In the genomic region with DNA sequence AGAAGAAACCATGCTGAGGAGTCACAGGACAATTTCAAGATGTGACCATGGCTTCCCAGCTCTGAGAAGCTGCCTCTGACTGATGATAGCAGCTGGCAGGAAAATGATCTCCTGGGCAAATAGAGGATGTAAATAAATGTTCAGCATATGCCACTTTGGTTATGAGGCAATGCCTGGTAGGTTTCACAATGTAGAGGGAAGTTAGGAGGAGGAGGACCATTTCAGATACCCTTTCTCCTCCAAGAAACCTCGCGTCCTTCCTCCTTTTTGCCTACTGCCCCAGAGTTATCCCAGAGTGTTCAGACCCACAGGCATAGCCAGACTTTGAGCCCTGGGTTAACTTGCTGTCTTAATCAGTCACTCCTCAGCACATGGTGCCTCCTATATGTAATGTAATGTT, we compare ENCODE assay signal across 23 cellular contexts.
DNase-seq lines count a peak whose midpoint lies in the region; ATAC-seq and TF ChIP-seq lines count a peak whose summit lies in the region.
"Had no signal": no experiment of that assay in that cellular context is flagged by ENCODE, and none has a peak within 500 bp of the region (broad histone marks: within the 10 kb centered on the region; RNA-seq: fewer than 3 reads in every experiment).

No MANE protein-coding gene starts in this region.

- no peak overlapping the region for H3K4me3 Mint-ChIP-seq in activated T-cell treated with anti-CD3 and anti-CD28 coated beads, Interleukin-2, amount 50 U/mL, for 4 hours
- H3K4me3 Mint-ChIP-seq: activated CD4-positive, alpha-beta T cell treated with anti-CD3 and anti-CD28 coated beads for 36 hours; activated T-cell treated with anti-CD3 and anti-CD28 coated beads, Interleukin-2, amount 50 U/mL, for 24 hours; central memory CD8-positive, alpha-beta T cell had no signal

- no peaks in the 10 kb centered on the region for H3K4me1 Mint-ChIP-seq in activated T-cell treated with anti-CD3 and anti-CD28 coated beads, Interleukin-2, amount 50 U/mL, for 4 hours (ENCODE audit: low read depth)
- H3K4me1 Mint-ChIP-seq: activated CD4-positive, alpha-beta T cell treated with anti-CD3 and anti-CD28 coated beads for 36 hours; central memory CD8-positive, alpha-beta T cell had no signal

- no peak overlapping the region for H3K4me3 ChIP-seq in left lung
- H3K4me3 ChIP-seq: gastrocnemius medialis, K562, suprapubic skin had no signal

- no peaks in the 10 kb centered on the region for H3K27me3 Mint-ChIP-seq in activated T-cell treated with anti-CD3 and anti-CD28 coated beads, Interleukin-2, amount 50 U/mL, for 4 hours (ENCODE audit: low read depth)
- H3K27me3 Mint-ChIP-seq: activated CD4-positive, alpha-beta T cell treated with anti-CD3 and anti-CD28 coated beads for 36 hours; activated T-cell treated with anti-CD3 and anti-CD28 coated beads, Interleukin-2, amount 50 U/mL, for 24 hours; central memory CD8-positive, alpha-beta T cell; progenitor cell of endocrine pancreas had no signal

- H3K36me3 Mint-ChIP-seq in activated T-cell treated with anti-CD3 and anti-CD28 coated beads, Interleukin-2, amount 50 U/mL, for 4 hours (ENCODE audit: insufficient read depth) = no peaks in the 10 kb centered on the region

- ATAC-seq in Right ventricle myocardium superior (ENCODE audit: poor library complexity) (peak; percentile 58), left ventricle myocardium superior (no peak), left lung (peak; percentile 31), GM19463 (IDR thresholded peaks at IDR 0.05; ENCODE audit: unreplicated experiment) (no peak), GM19023 (IDR thresholded peaks at IDR 0.05; ENCODE audit: unreplicated experiment) (no peak)
- ATAC-seq in activated T-cell treated with anti-CD3 and anti-CD28 coated beads, Interleukin-2, amount 50 U/mL, for 4 hours = no peak
- ATAC-seq: activated CD4-positive, alpha-beta T cell treated with anti-CD3 and anti-CD28 coated beads for 36 hours; gastrocnemius medialis; K562 had no signal

- no peaks in the 10 kb centered on the region for H3K27me3 ChIP-seq in left lung
- H3K27me3 ChIP-seq: gastrocnemius medialis, suprapubic skin had no signal

- TF ChIP-seq CTCF in left lung (IDR thresholded peaks at IDR 0.05) = no peak

- no peaks in the 10 kb centered on the region for H3K9me3 ChIP-seq in left lung
- H3K9me3 ChIP-seq: gastrocnemius medialis, suprapubic skin had no signal

- peaks cover 0 to 5% of the 10 kb centered on the region in 2 donors for H3K4me1 ChIP-seq in left lung
- H3K4me1 ChIP-seq: gastrocnemius medialis, suprapubic skin had no signal

- intact Hi-C loops in Right ventricle myocardium superior (cut with DNase I) = no loop called here
- intact Hi-C loops in left ventricle myocardium superior (cut with micrococcal nuclease) = no loop called here
- intact Hi-C loops in left lung (cut with DNase I) = no loop called here

- no peak for DNase-seq in Right ventricle myocardium superior
- DNase-seq in left ventricle myocardium superior = no peak
- peak; percentile 20 for DNase-seq in NCI-H69 (lab: John Stamatoyannopoulos, UW)
- DNase-seq in left lung = no peak
- DNase-seq in activated T-cell treated with anti-CD3 and anti-CD28 coated beads, Interleukin-2, amount 50 U/mL, for 4 hours = no peak
- no peak for DNase-seq in AG20443 (ENCODE audit: low spot score)
- DNase-seq: activated CD4-positive, alpha-beta T cell treated with anti-CD3 and anti-CD28 coated beads for 36 hours; activated naive CD4-positive, alpha-beta T cell; activated T-cell treated with anti-CD3 and anti-CD28 coated beads, Interleukin-2, amount 50 U/mL, for 24 hours; DMS153; gastrocnemius medialis; left cardiac atrium; mesendoderm; MM.1S; NCI-H510A; stimulated activated naive CD4-positive, alpha-beta T cell; T-helper 2 cell had no signal

- no peak overlapping the region for H3K27ac ChIP-seq in left lung
- H3K27ac ChIP-seq: gastrocnemius medialis, suprapubic skin had no signal

- H3K9me3 Mint-ChIP-seq in activated T-cell treated with anti-CD3 and anti-CD28 coated beads, Interleukin-2, amount 50 U/mL, for 4 hours = no peaks in the 10 kb centered on the region
- H3K9me3 Mint-ChIP-seq: activated T-cell treated with anti-CD3 and anti-CD28 coated beads, Interleukin-2, amount 50 U/mL, for 24 hours had no signal

- H3K36me3 ChIP-seq in left lung = no peaks in the 10 kb centered on the region
- H3K36me3 ChIP-seq: gastrocnemius medialis, suprapubic skin had no signal

Comparison
In these comparisons a context has a peak if more than half of its experiments do, and no peak if none do; other contexts are left out.
1. ATAC-seq: peak in Right ventricle myocardium superior (single experiment) and left lung (single experiment); none in left ventricle myocardium superior (single experiment), GM19463 (single experiment), GM19023 (single experiment) and activated T-cell treated with anti-CD3 and anti-CD28 coated beads, Interleukin-2, amount 50 U/mL, for 4 hours (0 of 2).